9 cellular contexts compared by ENCODE assay signal in genomic region chr1:174815036-174815435, GRCh38.
DNase-seq lines count a peak whose midpoint lies in the region; ATAC-seq and TF ChIP-seq lines count a peak whose summit lies in the region.
"Had no signal": no experiment of that assay in that cellular context is flagged by ENCODE, and none has a peak within 500 bp of the region (broad histone marks: within the 10 kb centered on the region; RNA-seq: fewer than 3 reads in every experiment).

No MANE protein-coding gene starts in this region.

- H3K27me3 Mint-ChIP-seq in endodermal cell (ENCODE audit: insufficient read depth) = peaks cover 3% of the 10 kb centered on the region

- TF ChIP-seq CTCF in choroid plexus epithelial cell (conservative IDR thresholded peaks at IDR 0.05; ENCODE audit: low read depth, low read length) = no peak
- no peak for TF ChIP-seq CTCF in right atrium auricular region (IDR thresholded peaks at IDR 0.05)
- TF ChIP-seq CTCF in endodermal cell (conservative IDR thresholded peaks at IDR 0.05) = no peak

- H3K36me3 Mint-ChIP-seq in endodermal cell (ENCODE audit: low read depth) = no peaks in the 10 kb centered on the region

- in situ Hi-C loops in HAP-1 (cut with MboI; ENCODE audit: low sequenced_read_pairs) = no loop called here

- H3K9ac ChIP-seq in endodermal cell (ENCODE audit: extremely low read depth, low read length, poor library complexity, severe bottlenecking) = no peak overlapping the region

- H3K36me3 ChIP-seq in right atrium auricular region (no peaks in the 10 kb centered on the region), HAP-1 (replicated peaks) (no peaks in the 10 kb centered on the region), endodermal cell (ENCODE audit: control insufficient read depth, insufficient read depth, low read length) (no peaks in the 10 kb centered on the region)

- peak; percentile 40 for ATAC-seq in GM19035 (IDR thresholded peaks at IDR 0.05; ENCODE audit: unreplicated experiment)

- DNase-seq in COLO829 (ENCODE audit: low spot score) = peak; percentile 28
- DNase-seq in HT1080 (ENCODE audit: low read depth) = peak; percentile 97
- peak; percentile 12 for DNase-seq in choroid plexus epithelial cell (ENCODE audit: low read depth)
- DNase-seq in inferior parietal cortex (ENCODE audit: extremely low spot score) = no peak
- no peak for DNase-seq in right atrium auricular region (ENCODE audit: low spot score)
- no peak for DNase-seq in HAP-1 (ENCODE audit: low spot score in 2 of 2)
- no peak for DNase-seq in endodermal cell
- DNase-seq: NCI-H187 had no signal

- H3K4me1 ChIP-seq in right atrium auricular region (no peaks in the 10 kb centered on the region), HAP-1 (no peaks in the 10 kb centered on the region), endodermal cell (ENCODE audit: control insufficient read depth, insufficient read depth, low read length) (peaks cover 4% of the 10 kb centered on the region)

- H3K9me3 ChIP-seq in right atrium auricular region (no peaks in the 10 kb centered on the region), HAP-1 (no peaks in the 10 kb centered on the region), endodermal cell (ENCODE audit: control insufficient read depth, low read length) (no peaks in the 10 kb centered on the region)

- H3K27me3 ChIP-seq in right atrium auricular region (no peaks in the 10 kb centered on the region), HAP-1 (ENCODE audit: low read depth) (no peaks in the 10 kb centered on the region), endodermal cell (ENCODE audit: control insufficient read depth, insufficient read depth, low read length, poor library complexity, severe bottlenecking) (peaks cover 5% of the 10 kb centered on the region)

- no peaks in the 10 kb centered on the region for H3K9me3 Mint-ChIP-seq in endodermal cell

- H3K4me3 ChIP-seq in choroid plexus epithelial cell (ENCODE audit: low read depth, low read length) = no peak overlapping the region
- no peak overlapping the region for H3K4me3 ChIP-seq in right atrium auricular region
- H3K4me3 ChIP-seq in HAP-1 = no peak overlapping the region
- H3K4me3 ChIP-seq in endodermal cell (ENCODE audit: low read length) = no peak overlapping the region

- H3K4me3 Mint-ChIP-seq in endodermal cell = no peak overlapping the region

- WGBS in endodermal cell (ENCODE audit: insufficient coverage in 1 of 2, insufficient read length in 1 of 2), 2 experiments = 97% methylated on average over 2 of the region's 3 CpGs; no CpG with 5 or more reads in 1 of the 2 experiments

- H3K27ac ChIP-seq in right atrium auricular region (no peak overlapping the region), endodermal cell (ENCODE audit: low read depth, low read length) (no peak overlapping the region)

- no peak overlapping the region for H3K27ac Mint-ChIP-seq in endodermal cell

- H3K4me1 Mint-ChIP-seq in endodermal cell = peaks cover 28% of the 10 kb centered on the region

Comparison
In these comparisons a context has a peak if more than half of its experiments do, and no peak if none do; other contexts are left out.
1. DNase-seq: peak in COLO829 (single experiment), HT1080 (single experiment) and choroid plexus epithelial cell (single experiment); none in inferior parietal cortex (single experiment), right atrium auricular region (single experiment), HAP-1 (0 of 2) and endodermal cell (single experiment).